ENCODE assay signal across 2 cellular contexts in the genomic region with DNA sequence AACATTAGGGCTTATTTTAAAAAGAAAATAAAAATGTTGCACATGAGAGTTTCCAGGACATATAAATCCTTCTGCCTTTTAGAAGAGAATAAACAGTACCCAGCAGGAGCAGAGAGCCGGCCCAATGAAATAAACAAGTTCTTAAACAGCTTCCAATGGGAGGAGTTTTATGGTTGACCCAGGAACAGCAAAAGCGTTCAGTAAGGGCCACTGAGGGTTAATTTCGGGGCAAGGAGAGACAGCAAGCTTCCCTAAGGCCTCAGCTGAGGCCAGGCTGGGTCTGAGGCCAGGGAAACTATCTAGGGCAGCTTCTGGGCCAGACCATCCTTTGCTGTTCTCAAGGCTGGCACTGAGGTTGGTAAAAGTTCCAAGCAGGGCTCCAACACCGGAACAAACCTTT.
TF ChIP-seq lines count a peak whose summit lies in the region.

No MANE protein-coding gene starts in this region.

TF ChIP-seq in SK-N-SH, 30 proteins besides CTCF, POLR2A, EP300 and RAD21 (continued from another document):
- TF ChIP-seq, protein P1, sequence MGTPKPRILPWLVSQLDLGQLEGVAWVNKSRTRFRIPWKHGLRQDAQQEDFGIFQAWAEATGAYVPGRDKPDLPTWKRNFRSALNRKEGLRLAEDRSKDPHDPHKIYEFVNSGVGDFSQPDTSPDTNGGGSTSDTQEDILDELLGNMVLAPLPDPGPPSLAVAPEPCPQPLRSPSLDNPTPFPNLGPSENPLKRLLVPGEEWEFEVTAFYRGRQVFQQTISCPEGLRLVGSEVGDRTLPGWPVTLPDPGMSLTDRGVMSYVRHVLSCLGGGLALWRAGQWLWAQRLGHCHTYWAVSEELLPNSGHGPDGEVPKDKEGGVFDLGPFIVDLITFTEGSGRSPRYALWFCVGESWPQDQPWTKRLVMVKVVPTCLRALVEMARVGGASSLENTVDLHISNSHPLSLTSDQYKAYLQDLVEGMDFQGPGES (IDR thresholded peaks at IDR 0.05; ENCODE audit: low read depth, low read length), result no peak
- TF ChIP-seq, protein P2, sequence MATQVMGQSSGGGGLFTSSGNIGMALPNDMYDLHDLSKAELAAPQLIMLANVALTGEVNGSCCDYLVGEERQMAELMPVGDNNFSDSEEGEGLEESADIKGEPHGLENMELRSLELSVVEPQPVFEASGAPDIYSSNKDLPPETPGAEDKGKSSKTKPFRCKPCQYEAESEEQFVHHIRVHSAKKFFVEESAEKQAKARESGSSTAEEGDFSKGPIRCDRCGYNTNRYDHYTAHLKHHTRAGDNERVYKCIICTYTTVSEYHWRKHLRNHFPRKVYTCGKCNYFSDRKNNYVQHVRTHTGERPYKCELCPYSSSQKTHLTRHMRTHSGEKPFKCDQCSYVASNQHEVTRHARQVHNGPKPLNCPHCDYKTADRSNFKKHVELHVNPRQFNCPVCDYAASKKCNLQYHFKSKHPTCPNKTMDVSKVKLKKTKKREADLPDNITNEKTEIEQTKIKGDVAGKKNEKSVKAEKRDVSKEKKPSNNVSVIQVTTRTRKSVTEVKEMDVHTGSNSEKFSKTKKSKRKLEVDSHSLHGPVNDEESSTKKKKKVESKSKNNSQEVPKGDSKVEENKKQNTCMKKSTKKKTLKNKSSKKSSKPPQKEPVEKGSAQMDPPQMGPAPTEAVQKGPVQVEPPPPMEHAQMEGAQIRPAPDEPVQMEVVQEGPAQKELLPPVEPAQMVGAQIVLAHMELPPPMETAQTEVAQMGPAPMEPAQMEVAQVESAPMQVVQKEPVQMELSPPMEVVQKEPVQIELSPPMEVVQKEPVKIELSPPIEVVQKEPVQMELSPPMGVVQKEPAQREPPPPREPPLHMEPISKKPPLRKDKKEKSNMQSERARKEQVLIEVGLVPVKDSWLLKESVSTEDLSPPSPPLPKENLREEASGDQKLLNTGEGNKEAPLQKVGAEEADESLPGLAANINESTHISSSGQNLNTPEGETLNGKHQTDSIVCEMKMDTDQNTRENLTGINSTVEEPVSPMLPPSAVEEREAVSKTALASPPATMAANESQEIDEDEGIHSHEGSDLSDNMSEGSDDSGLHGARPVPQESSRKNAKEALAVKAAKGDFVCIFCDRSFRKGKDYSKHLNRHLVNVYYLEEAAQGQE (IDR thresholded peaks at IDR 0.05; ENCODE audit: low read depth, low read length), result no peak
- TF ChIP-seq TCF12 (IDR thresholded peaks at IDR 0.05) (no peak), TAF1 (IDR thresholded peaks at IDR 0.05; ENCODE audit: borderline replicate concordance, low read depth, low read length) (no peak)

TF ChIP-seq in SK-N-SH treated with all-trans-retinoic acid at 6 μM for 48 hours, 23 proteins besides CTCF, POLR2A, EP300 and RAD21 (continued from another document):
- TF ChIP-seq, protein P3, sequence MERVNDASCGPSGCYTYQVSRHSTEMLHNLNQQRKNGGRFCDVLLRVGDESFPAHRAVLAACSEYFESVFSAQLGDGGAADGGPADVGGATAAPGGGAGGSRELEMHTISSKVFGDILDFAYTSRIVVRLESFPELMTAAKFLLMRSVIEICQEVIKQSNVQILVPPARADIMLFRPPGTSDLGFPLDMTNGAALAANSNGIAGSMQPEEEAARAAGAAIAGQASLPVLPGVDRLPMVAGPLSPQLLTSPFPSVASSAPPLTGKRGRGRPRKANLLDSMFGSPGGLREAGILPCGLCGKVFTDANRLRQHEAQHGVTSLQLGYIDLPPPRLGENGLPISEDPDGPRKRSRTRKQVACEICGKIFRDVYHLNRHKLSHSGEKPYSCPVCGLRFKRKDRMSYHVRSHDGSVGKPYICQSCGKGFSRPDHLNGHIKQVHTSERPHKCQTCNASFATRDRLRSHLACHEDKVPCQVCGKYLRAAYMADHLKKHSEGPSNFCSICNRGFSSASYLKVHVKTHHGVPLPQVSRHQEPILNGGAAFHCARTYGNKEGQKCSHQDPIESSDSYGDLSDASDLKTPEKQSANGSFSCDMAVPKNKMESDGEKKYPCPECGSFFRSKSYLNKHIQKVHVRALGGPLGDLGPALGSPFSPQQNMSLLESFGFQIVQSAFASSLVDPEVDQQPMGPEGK (CRISPR knock-in tag; IDR thresholded peaks at IDR 0.05; ENCODE audit: borderline replicate concordance), result no peak
- no peak for TF ChIP-seq OSR1 (CRISPR knock-in tag; IDR thresholded peaks at IDR 0.05)
- TF ChIP-seq RARB (CRISPR knock-in tag; IDR thresholded peaks at IDR 0.05), result no peak
- TF ChIP-seq, protein P4, sequence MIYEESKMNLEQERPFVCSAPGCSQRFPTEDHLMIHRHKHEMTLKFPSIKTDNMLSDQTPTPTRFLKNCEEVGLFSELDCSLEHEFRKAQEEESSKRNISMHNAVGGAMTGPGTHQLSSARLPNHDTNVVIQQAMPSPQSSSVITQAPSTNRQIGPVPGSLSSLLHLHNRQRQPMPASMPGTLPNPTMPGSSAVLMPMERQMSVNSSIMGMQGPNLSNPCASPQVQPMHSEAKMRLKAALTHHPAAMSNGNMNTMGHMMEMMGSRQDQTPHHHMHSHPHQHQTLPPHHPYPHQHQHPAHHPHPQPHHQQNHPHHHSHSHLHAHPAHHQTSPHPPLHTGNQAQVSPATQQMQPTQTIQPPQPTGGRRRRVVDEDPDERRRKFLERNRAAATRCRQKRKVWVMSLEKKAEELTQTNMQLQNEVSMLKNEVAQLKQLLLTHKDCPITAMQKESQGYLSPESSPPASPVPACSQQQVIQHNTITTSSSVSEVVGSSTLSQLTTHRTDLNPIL (CRISPR knock-in tag; IDR thresholded peaks at IDR 0.05; ENCODE audit: low read depth), result no peak
- TF ChIP-seq ISL1 (CRISPR knock-in tag; IDR thresholded peaks at IDR 0.05), result no peak
- no peak for TF ChIP-seq ZNF70 (CRISPR knock-in tag; IDR thresholded peaks at IDR 0.05)
- TF ChIP-seq BACH2 (CRISPR knock-in tag; IDR thresholded peaks at IDR 0.05; ENCODE audit: borderline replicate concordance), result no peak
- TF ChIP-seq ZC3H10 (CRISPR knock-in tag; IDR thresholded peaks at IDR 0.05), result no peak
- TF ChIP-seq SNAI2 (CRISPR knock-in tag; IDR thresholded peaks at IDR 0.05), result no peak
- no peak for TF ChIP-seq ESRRG (CRISPR knock-in tag; IDR thresholded peaks at IDR 0.05)
- TF ChIP-seq, protein P5, sequence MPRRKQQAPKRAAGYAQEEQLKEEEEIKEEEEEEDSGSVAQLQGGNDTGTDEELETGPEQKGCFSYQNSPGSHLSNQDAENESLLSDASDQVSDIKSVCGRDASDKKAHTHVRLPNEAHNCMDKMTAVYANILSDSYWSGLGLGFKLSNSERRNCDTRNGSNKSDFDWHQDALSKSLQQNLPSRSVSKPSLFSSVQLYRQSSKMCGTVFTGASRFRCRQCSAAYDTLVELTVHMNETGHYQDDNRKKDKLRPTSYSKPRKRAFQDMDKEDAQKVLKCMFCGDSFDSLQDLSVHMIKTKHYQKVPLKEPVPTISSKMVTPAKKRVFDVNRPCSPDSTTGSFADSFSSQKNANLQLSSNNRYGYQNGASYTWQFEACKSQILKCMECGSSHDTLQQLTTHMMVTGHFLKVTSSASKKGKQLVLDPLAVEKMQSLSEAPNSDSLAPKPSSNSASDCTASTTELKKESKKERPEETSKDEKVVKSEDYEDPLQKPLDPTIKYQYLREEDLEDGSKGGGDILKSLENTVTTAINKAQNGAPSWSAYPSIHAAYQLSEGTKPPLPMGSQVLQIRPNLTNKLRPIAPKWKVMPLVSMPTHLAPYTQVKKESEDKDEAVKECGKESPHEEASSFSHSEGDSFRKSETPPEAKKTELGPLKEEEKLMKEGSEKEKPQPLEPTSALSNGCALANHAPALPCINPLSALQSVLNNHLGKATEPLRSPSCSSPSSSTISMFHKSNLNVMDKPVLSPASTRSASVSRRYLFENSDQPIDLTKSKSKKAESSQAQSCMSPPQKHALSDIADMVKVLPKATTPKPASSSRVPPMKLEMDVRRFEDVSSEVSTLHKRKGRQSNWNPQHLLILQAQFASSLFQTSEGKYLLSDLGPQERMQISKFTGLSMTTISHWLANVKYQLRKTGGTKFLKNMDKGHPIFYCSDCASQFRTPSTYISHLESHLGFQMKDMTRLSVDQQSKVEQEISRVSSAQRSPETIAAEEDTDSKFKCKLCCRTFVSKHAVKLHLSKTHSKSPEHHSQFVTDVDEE (CRISPR knock-in tag; IDR thresholded peaks at IDR 0.05), result no peak
- no peak for TF ChIP-seq CSDC2 (CRISPR knock-in tag; IDR thresholded peaks at IDR 0.05)
- TF ChIP-seq TCF4 (CRISPR knock-in tag; IDR thresholded peaks at IDR 0.05; ENCODE audit: borderline replicate concordance), result no peak
- TF ChIP-seq ARNTL (CRISPR knock-in tag; IDR thresholded peaks at IDR 0.05; ENCODE audit: borderline replicate concordance, low read depth), result no peak
- no peak for TF ChIP-seq ZNF8 (CRISPR knock-in tag; IDR thresholded peaks at IDR 0.05)
